Comparison of ENCODE assay signal across 8 cellular contexts in the genomic region with DNA sequence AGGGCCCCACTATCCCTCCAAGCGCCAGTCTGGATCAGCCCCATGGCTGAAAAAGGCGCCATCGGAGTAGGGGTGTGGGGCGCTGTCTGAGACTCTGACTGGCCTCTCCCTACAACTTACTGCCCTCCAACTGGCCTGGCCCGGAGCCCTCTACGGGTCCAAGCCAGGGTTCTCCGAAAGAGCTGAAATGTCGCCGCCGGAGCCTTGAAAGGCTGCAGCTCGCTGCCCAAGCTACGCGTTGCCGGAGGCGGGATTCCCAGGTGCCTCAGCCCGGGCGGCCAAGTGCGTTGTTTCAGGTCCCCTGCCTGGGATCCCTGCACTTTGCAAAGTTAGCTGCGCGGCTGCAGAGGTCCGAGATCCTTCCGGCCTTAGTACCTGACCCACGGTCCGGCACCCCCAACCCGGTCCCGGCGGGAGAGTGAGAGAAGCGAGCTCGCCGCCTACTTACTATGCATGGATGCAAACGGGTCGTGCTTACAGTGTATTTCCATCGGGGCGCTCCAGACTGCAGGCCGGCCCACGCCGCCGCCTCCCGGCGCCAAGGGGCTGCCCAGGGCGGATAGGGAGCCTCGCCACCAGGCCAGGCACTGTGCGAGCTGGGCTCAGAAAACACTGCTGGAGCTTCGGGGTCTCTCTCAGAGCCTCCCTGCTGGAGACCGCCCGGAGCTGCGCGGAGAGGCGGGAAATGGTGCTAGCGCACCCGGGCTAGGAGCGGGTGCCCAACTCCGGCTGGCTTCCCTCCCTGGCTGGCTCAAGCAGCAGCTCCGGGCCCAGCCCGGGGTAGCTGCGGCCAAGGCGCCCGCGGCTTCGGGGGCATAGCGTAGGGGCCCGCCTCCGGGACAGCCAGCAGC. TPM values are rescaled to one million over a fixed set of nuclear protein-coding genes. Genes with fewer than 3 reads are reported as not detected.
DNase-seq lines count a peak whose midpoint lies in the region; ATAC-seq and TF ChIP-seq lines count a peak whose summit lies in the region.

No MANE protein-coding gene starts in this region.

- peaks cover 100% of the 10 kb centered on the region for H3K27me3 ChIP-seq in neural cell (ENCODE audit: insufficient read depth, low read depth, low read length)

- no peaks in the 10 kb centered on the region for H3K9me3 Mint-ChIP-seq in activated naive CD8-positive, alpha-beta T cell treated with anti-CD3 and anti-CD28 coated beads, Interleukin-2, amount 10 ng/mL, durations not matched to agents 7 days and 5 days

- no peak overlapping the region for H3K27ac ChIP-seq in neural cell (ENCODE audit: low read length)

- H3K36me3 Mint-ChIP-seq in activated naive CD8-positive, alpha-beta T cell treated with anti-CD3 and anti-CD28 coated beads, Interleukin-2, amount 10 ng/mL, durations not matched to agents 7 days and 5 days = no peaks in the 10 kb centered on the region

- H3K4me1 Mint-ChIP-seq in activated naive CD8-positive, alpha-beta T cell treated with anti-CD3 and anti-CD28 coated beads, Interleukin-2, amount 10 ng/mL, durations not matched to agents 7 days and 5 days = peaks cover 26% of the 10 kb centered on the region

- TF ChIP-seq CTCF in neural cell (IDR thresholded peaks at IDR 0.05; ENCODE audit: poor library complexity, severe bottlenecking) = peak; percentile 14

- no peak for ATAC-seq in activated naive CD8-positive, alpha-beta T cell treated with anti-CD3 and anti-CD28 coated beads, Interleukin-2, amount 10 ng/mL, durations not matched to agents 7 days and 5 days (ENCODE audit: low read depth)
- ATAC-seq in GM18517 (IDR thresholded peaks at IDR 0.05; ENCODE audit: unreplicated experiment) (no peak), HG03175 (IDR thresholded peaks at IDR 0.05; ENCODE audit: unreplicated experiment) (no peak)

- no peak overlapping the region for H3K4me2 ChIP-seq in neural cell (ENCODE audit: low read length)

- no peak overlapping the region for H3K27ac Mint-ChIP-seq in activated naive CD8-positive, alpha-beta T cell treated with anti-CD3 and anti-CD28 coated beads, Interleukin-2, amount 10 ng/mL, durations not matched to agents 7 days and 5 days

- peak; percentile 9 for DNase-seq in DMS79 (lab: John Stamatoyannopoulos, UW)
- peak; percentile 24 for DNase-seq in HEK293T (ENCODE audit: extremely low spot score)
- DNase-seq in activated naive CD8-positive, alpha-beta T cell treated with anti-CD3 and anti-CD28 coated beads, Interleukin-2, amount 10 ng/mL, durations not matched to agents 7 days and 5 days = peak; percentile 45
- DNase-seq in H4 (ENCODE audit: low spot score) = no peak
- no peak for DNase-seq in cerebellar cortex (ENCODE audit: low spot score)

- POLR2A ChIA-PET in HEK293T (lab: Yijun Ruan, JAX) = no interaction called here
- POLR2A ChIA-PET in activated naive CD8-positive, alpha-beta T cell treated with anti-CD3 and anti-CD28 coated beads, Interleukin-2, amount 10 ng/mL, durations not matched to agents 7 days and 5 days (lab: Charles Lee) = no interaction called here

- CTCF ChIA-PET in HEK293T (lab: Yijun Ruan, JAX) = no interaction called here

- no peaks in the 10 kb centered on the region for H3K9me2 ChIP-seq in neural cell (ENCODE audit: insufficient read depth, low read length)

- peaks cover 88% of the 10 kb centered on the region for H3K27me3 Mint-ChIP-seq in activated naive CD8-positive, alpha-beta T cell treated with anti-CD3 and anti-CD28 coated beads, Interleukin-2, amount 10 ng/mL, durations not matched to agents 7 days and 5 days

- no peaks in the 10 kb centered on the region for H4K20me1 ChIP-seq in neural cell (ENCODE audit: insufficient read depth)

- no peaks in the 10 kb centered on the region for H3K79me2 ChIP-seq in neural cell (replicated peaks; ENCODE audit: insufficient read depth, low read length)

- no peaks in the 10 kb centered on the region for H3F3A ChIP-seq in neural cell (ENCODE audit: insufficient read depth, low read length, poor library complexity, severe bottlenecking)

- no peak overlapping the region for H2AFZ ChIP-seq in neural cell (ENCODE audit: low read depth, low read length)

- no peaks in the 10 kb centered on the region for H3K36me3 ChIP-seq in neural cell (ENCODE audit: insufficient read depth, low read length)

- H3K9ac ChIP-seq in neural cell (ENCODE audit: low read length) = peak overlapping the region; percentile 12

- no peak for TF ChIP-seq RAD21 in neural cell (conservative IDR thresholded peaks at IDR 0.05)

- H3K4me3 ChIP-seq in neural cell (ENCODE audit: low read length) = peak overlapping the region; percentile 64

- peak overlapping the region; percentile 83 for H3K4me3 Mint-ChIP-seq in activated naive CD8-positive, alpha-beta T cell treated with anti-CD3 and anti-CD28 coated beads, Interleukin-2, amount 10 ng/mL, durations not matched to agents 7 days and 5 days

- H3K9me3 ChIP-seq in neural cell (ENCODE audit: low read length) = no peaks in the 10 kb centered on the region

- no peak for TF ChIP-seq EP300 in neural cell (conservative IDR thresholded peaks at IDR 0.05; ENCODE audit: poor library complexity, severe bottlenecking)

TF ChIP-seq in HEK293T, 16 proteins besides CTCF, POLR2A, EP300 and RAD21:
- TF ChIP-seq ZNF384 (IDR thresholded peaks at IDR 0.05) = no peak
- no peak for TF ChIP-seq FOXM1 (IDR thresholded peaks at IDR 0.05; ENCODE audit: borderline replicate concordance)
- no peak for TF ChIP-seq L3MBTL2 (conservative IDR thresholded peaks at IDR 0.05)
- TF ChIP-seq, protein P1, sequence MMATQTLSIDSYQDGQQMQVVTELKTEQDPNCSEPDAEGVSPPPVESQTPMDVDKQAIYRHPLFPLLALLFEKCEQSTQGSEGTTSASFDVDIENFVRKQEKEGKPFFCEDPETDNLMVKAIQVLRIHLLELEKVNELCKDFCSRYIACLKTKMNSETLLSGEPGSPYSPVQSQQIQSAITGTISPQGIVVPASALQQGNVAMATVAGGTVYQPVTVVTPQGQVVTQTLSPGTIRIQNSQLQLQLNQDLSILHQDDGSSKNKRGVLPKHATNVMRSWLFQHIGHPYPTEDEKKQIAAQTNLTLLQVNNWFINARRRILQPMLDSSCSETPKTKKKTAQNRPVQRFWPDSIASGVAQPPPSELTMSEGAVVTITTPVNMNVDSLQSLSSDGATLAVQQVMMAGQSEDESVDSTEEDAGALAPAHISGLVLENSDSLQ (IDR thresholded peaks at IDR 0.05) = no peak
- TF ChIP-seq ARNT (IDR thresholded peaks at IDR 0.05) = no peak
- TF ChIP-seq SUZ12 (IDR thresholded peaks at IDR 0.05) = no peak
- no peak for TF ChIP-seq FOXA1 (IDR thresholded peaks at IDR 0.05)
- no peak for TF ChIP-seq CTBP1 (IDR thresholded peaks at IDR 0.05; ENCODE audit: borderline replicate concordance)

TF ChIP-seq in neural cell, 6 proteins besides CTCF, POLR2A, EP300 and RAD21:
- no peak for TF ChIP-seq SMC3 (conservative IDR thresholded peaks at IDR 0.05; ENCODE audit: poor library complexity)
- peak; percentile 88 for TF ChIP-seq EZH2 (IDR thresholded peaks at IDR 0.05; ENCODE audit: borderline replicate concordance, insufficient read depth, low read length, poor library complexity, severe bottlenecking)
TF ChIP-seq in neural cell: peak in this region for 1.

RNA-seq across cellular contexts. Expression of a gene that starts 7.8 kb away (rescaled TPM):
- total RNA-seq in activated naive CD8-positive, alpha-beta T cell treated with anti-CD3 and anti-CD28 coated beads, Interleukin-2, amount 10 ng/mL, durations not matched to agents 7 days and 5 days = 1 to 10 TPM in 1 of 2 experiments, under 1 TPM in 1; 0.89 to 1.1 TPM
- polyA plus RNA-seq in neural cell = not detected in 2 replicates
- not detected in 2 replicates for polyA minus RNA-seq in neural cell
- not detected in 2 replicates for total RNA-seq in H4 (2014; rRNA removed; shearing (Covaris generic))

Comparison
In these comparisons a context has a peak if more than half of its experiments do, and no peak if none do; other contexts are left out.
1. DNase-seq: peak in DMS79 (single experiment), HEK293T (single experiment) and activated naive CD8-positive, alpha-beta T cell treated with anti-CD3 and anti-CD28 coated beads, Interleukin-2, amount 10 ng/mL, durations not matched to agents 7 days and 5 days (single experiment); none in H4 (single experiment) and cerebellar cortex (single experiment).